Comparison of ENCODE assay signal across 13 cellular contexts in the genomic region with DNA sequence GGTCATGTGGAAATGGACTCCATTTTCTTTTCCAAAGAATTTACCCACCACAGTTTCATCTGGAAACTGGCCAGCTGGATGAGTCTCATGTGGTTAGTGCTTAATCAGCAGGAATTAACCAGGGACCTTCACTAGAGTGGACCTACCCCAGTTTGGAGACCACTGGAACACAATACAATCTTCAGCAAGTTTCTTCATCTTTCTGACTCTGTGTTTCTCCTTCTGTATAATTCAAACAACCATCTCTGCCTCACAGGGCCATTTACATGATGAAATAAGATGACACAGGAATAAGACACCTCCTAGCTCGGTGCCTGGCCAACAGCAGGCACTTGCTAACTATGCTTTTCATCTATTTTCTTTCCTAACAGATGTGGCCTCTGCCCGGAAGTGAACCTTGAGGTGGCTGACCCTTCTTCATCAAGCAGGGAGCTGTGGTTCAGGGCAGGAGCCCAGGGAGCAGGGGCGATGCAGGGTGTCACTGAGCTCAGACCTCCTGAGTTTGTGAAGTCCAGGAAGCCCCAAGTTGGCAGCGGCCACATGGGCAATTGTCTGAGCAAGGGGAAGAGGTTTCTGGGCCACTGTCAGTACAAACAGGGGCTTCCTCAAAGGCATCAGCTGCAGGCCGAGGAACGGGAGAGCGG.
DNase-seq lines count a peak whose midpoint lies in the region; ATAC-seq, FAIRE-seq and TF ChIP-seq lines count a peak whose summit lies in the region.
"Had no signal": no experiment of that assay in that cellular context is flagged by ENCODE, and none has a peak within 500 bp of the region (broad histone marks: within the 10 kb centered on the region; RNA-seq: fewer than 3 reads in every experiment).

No MANE protein-coding gene starts in this region.

- no peaks in the 10 kb centered on the region for H3K9me3 ChIP-seq in A549
- H3K9me3 ChIP-seq: BLaER1 treated with 17β-estradiol and CSF1 and Interleukin-3, amounts not matched to agents 10 nM and 100 nM had no signal

- H3K4me1 Mint-ChIP-seq in endothelial cell (ENCODE audit: unreplicated experiment) = no peaks in the 10 kb centered on the region

- H3K27ac Mint-ChIP-seq in endothelial cell (ENCODE audit: unreplicated experiment) = no peak overlapping the region
- H3K27ac Mint-ChIP-seq: T-helper 2 cell treated with Interferon-gamma antibody and Interleukin-4, amounts not matched to agents 5 μg/mL and 100 μg/mL, for 36 hours had no signal

- H3K4me2 ChIP-seq in A549 = peak overlapping the region; percentile 66

- TF ChIP-seq CTCF in A549 (IDR thresholded peaks at IDR 0.05) = no peak
- no peak for TF ChIP-seq CTCF in astrocyte of the cerebellum (IDR thresholded peaks at IDR 0.05; ENCODE audit: low read depth, low read length, missing control alignments)
- TF ChIP-seq CTCF in endothelial cell (IDR thresholded peaks at IDR 0.05; ENCODE audit: unreplicated experiment) = no peak

- peak overlapping the region in 1 of 2 experiments; percentile 68; a peak in 3 of 6 replicates for H3K27ac ChIP-seq in A549
- no peak overlapping the region for H3K27ac ChIP-seq in substantia nigra (ENCODE audit: low read depth, low read length, poor library complexity, severe bottlenecking)

- peaks cover 16% of the 10 kb centered on the region for H3K4me1 ChIP-seq in A549

- H3K36me3 Mint-ChIP-seq in endothelial cell (ENCODE audit: low read depth, unreplicated experiment) = no peaks in the 10 kb centered on the region

- ATAC-seq in A549 (peak; percentile 22 to 40; a peak in 2 of 6 replicates), GM21515 (IDR thresholded peaks at IDR 0.05; ENCODE audit: unreplicated experiment) (no peak), HG02885 (IDR thresholded peaks at IDR 0.05; ENCODE audit: poor library complexity, unreplicated experiment) (no peak)

- no peaks in the 10 kb centered on the region for H3K9me3 Mint-ChIP-seq in endothelial cell (ENCODE audit: unreplicated experiment)
- H3K9me3 Mint-ChIP-seq: T-helper 2 cell treated with Interferon-gamma antibody and Interleukin-4, amounts not matched to agents 5 μg/mL and 100 μg/mL, for 36 hours had no signal

- DNase-seq in A549 (ENCODE audit: low read depth in 1 of 2, low spot score in 1 of 2) = no peak
- DNase-seq in HS-5 (ENCODE audit: low read depth) = peak; percentile 28
- peak; percentile 81 for DNase-seq in astrocyte of the cerebellum (ENCODE audit: low read depth)
- peak; percentile 88 for DNase-seq in kidney tubule cell (ENCODE audit: low spot score)
- no peak for DNase-seq in substantia nigra (lab: John Stamatoyannopoulos, UW)
- no peak for DNase-seq in endothelial cell (ENCODE audit: low spot score)
- DNase-seq: activated CD8-positive, alpha-beta memory T cell treated with anti-CD3 and anti-CD28 coated beads, Interleukin-2, amount 50 U/mL, for 4 hours; H7; NCI-H774 had no signal

- TF ChIP-seq EP300 in A549 (IDR thresholded peaks at IDR 0.05) = no peak

- no peak for FAIRE-seq in A549 (lab: Jason Lieb, UNC)

- CTCF ChIA-PET in A549 (lab: Yijun Ruan, JAX) = interaction anchor here (0.9 to 1.6 kb wide), 3 partner anchors 8 to 420 kb away, joined by 3 to 4 read pairs (median 3); no protein-coding TSS in a partner anchor

- TF ChIP-seq POLR2A in A549 (IDR thresholded peaks at IDR 0.05; ENCODE audit: low read length) = no peak

- TF ChIP-seq RAD21 in A549 (conservative IDR thresholded peaks at IDR 0.05 in 1 of 2, IDR thresholded peaks at IDR 0.05 in 1 of 2) = no peak

- H3K27me3 Mint-ChIP-seq in endothelial cell (ENCODE audit: unreplicated experiment) = no peaks in the 10 kb centered on the region

- POLR2A ChIA-PET in A549 (lab: Yijun Ruan, JAX) = no interaction called here

- WGBS in A549 (ENCODE audit: missing lambda C conversion rate) = 66% methylated on average over 7 of the region's 7 CpGs

- in situ Hi-C loops in astrocyte of the cerebellum (cut with HindIII; ENCODE audit: low sequenced_read_pairs) = no loop called here

- H3K4me3 ChIP-seq in A549 (no peak overlapping the region), astrocyte of the cerebellum (ENCODE audit: low read depth, low read length) (no peak overlapping the region)
- H3K4me3 ChIP-seq: BLaER1 treated with 17β-estradiol and CSF1 and Interleukin-3, amounts not matched to agents 10 nM and 100 nM had no signal

- no peak overlapping the region for H3K4me3 Mint-ChIP-seq in endothelial cell (ENCODE audit: unreplicated experiment)
- H3K4me3 Mint-ChIP-seq: T-helper 2 cell treated with Interferon-gamma antibody and Interleukin-4, amounts not matched to agents 5 μg/mL and 100 μg/mL, for 36 hours had no signal

TF ChIP-seq in A549, 52 proteins besides CTCF, POLR2A, EP300 and RAD21:
- peak; percentile 52 for TF ChIP-seq MAFK (IDR thresholded peaks at IDR 0.05; ENCODE audit: partially characterized antibody)
- TF ChIP-seq ZFP36 (IDR thresholded peaks at IDR 0.05; ENCODE audit: borderline replicate concordance, partially characterized antibody) = no peak
- no peak for TF ChIP-seq CBX2 (IDR thresholded peaks at IDR 0.05; ENCODE audit: borderline replicate concordance, low read depth)
TF ChIP-seq in A549: peak in this region for 1.

Comparison
In these comparisons a context has a peak if more than half of its experiments do, and no peak if none do; other contexts are left out.
1. ATAC-seq: peak in A549 (2 of 2); none in GM21515 (single experiment) and HG02885 (single experiment).
2. DNase-seq: peak in HS-5 (single experiment), astrocyte of the cerebellum (single experiment) and kidney tubule cell (single experiment); none in A549 (0 of 2), substantia nigra (0 of 49) and endothelial cell (single experiment).